22 cellular contexts compared by ENCODE assay signal in the genomic region with DNA sequence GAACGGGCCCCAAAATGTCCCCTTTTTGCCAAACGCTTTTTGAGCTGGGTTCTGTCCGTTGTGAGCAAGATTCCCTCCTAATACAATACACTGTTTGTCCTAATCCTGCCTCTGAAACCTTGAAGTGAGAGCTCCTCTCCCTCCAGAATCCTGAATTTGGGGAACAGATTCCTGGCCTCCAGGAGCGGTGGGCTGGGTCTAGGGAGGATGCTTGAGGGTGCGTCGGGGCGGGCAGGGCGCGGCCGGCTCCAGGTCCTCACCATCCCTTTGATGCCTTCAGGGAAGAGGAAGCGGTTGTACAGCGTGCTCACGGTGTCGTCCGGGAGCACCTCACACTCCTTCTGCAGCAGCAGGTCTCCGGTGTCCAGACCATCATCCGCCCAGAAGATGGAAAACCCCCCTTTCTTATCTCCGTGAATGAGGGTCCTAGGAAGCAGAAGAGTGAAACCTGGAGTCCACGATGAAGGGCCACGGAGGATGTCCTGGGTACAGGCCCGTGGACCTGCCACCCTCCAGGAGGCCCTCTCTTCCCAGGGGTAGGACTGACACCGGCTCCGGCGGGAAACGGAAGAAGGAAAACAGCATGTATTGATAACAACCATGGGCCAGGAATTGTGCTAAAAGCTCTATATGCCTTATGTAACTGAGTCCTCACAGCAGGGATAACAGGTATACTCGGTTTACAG. TPM values are rescaled to one million over a fixed set of nuclear protein-coding genes. Genes with fewer than 3 reads are reported as not detected.
A peak's percentile ranks its signal among the peaks of the same experiment; 100 is the strongest.
DNase-seq lines count a peak whose midpoint lies in the region; ATAC-seq, FAIRE-seq and TF ChIP-seq lines count a peak whose summit lies in the region.
"Had no signal": no experiment of that assay in that cellular context is flagged by ENCODE, and none has a peak within 500 bp of the region (broad histone marks: within the 10 kb centered on the region; RNA-seq: fewer than 3 reads in every experiment).

No MANE protein-coding gene starts in this region.

- TF ChIP-seq EP300 in esophagus muscularis mucosa (IDR thresholded peaks at IDR 0.05) = no peak

- H3K36me3 ChIP-seq in esophagus muscularis mucosa (peaks cover 0 to 45% (median 24%) of the 10 kb centered on the region in 4 donors), osteoblast (ENCODE audit: insufficient read depth, low read length) (no peaks in the 10 kb centered on the region), thyroid gland (no peaks in the 10 kb centered on the region)
- H3K36me3 ChIP-seq: BE2C had no signal

- WGBS in esophagus muscularis mucosa = 95% methylated on average over 26 of the region's 26 CpGs
- 95 to 96% methylated on average over 26 of the region's 26 CpGs for WGBS in thyroid gland, 2 donors

- intact Hi-C loops in esophagus muscularis mucosa (cut with DNase I) (no loop called here), thyroid gland (cut with DNase I) (no loop called here)

- H3K27ac ChIP-seq in esophagus muscularis mucosa (replicated peaks in 1 of 4) (no peak overlapping the region), osteoblast (ENCODE audit: low read depth, low read length) (no peak overlapping the region), thyroid gland (no peak overlapping the region)
- H3K27ac ChIP-seq: A549, SK-N-MC had no signal

- H3K4me1 ChIP-seq in esophagus muscularis mucosa (no peaks in the 10 kb centered on the region), osteoblast (ENCODE audit: insufficient read depth, low read length) (no peaks in the 10 kb centered on the region), thyroid gland (no peaks in the 10 kb centered on the region)
- H3K4me1 ChIP-seq: A549, BE2C had no signal

- FAIRE-seq in urothelium cell line (lab: Jason Lieb, UNC) = no peak
- FAIRE-seq: A549, HTR-8/SVneo, RCC 7860 had no signal

- DNase-seq in activated CD8-positive, alpha-beta memory T cell treated with anti-CD3 and anti-CD28 coated beads, Interleukin-2, amount 50 U/mL, for 48 hours = peak; percentile 26
- DNase-seq in activated CD8-positive, alpha-beta memory T cell treated with anti-CD3 and anti-CD28 coated beads for 24 hours = no peak
- peak; percentile 68 for DNase-seq in esophagus muscularis mucosa (ENCODE audit: extremely low spot score)
- peak; percentile 26 for DNase-seq in osteoblast (ENCODE audit: insufficient read length, low spot score, missing footprints)
- peak; percentile 3 for DNase-seq in urothelium cell line (ENCODE audit: low spot score)
- DNase-seq in thyroid gland = no peak
- no peak for DNase-seq in stimulated activated CD4-positive, alpha-beta T cell treated with anti-CD3 and anti-CD28 coated beads, Interleukin-1b, Interleukin-23, amount 100 ng/mL, for 48 hours
- DNase-seq: DMS79 treated with DMSO at 0.1 percent for 48 hours, GF-D8, H9, KBM-7, NCI-H2029, NCI-H774, SIG-M5 had no signal

- no peak for TF ChIP-seq CTCF in esophagus muscularis mucosa (IDR thresholded peaks at IDR 0.05)
- no peak for TF ChIP-seq CTCF in osteoblast (IDR thresholded peaks at IDR 0.05; ENCODE audit: extremely low read depth, low read depth, low read length)
- no peak for TF ChIP-seq CTCF in thyroid gland (IDR thresholded peaks at IDR 0.05)

- H3K27me3 ChIP-seq in esophagus muscularis mucosa (no peaks in the 10 kb centered on the region), osteoblast (ENCODE audit: insufficient read depth, low read length) (peaks cover 12% of the 10 kb centered on the region), thyroid gland (no peaks in the 10 kb centered on the region)
- H3K27me3 ChIP-seq: BE2C had no signal

- no peak for ATAC-seq in HG02970 (IDR thresholded peaks at IDR 0.05; ENCODE audit: low FRiP score, unreplicated experiment)
- ATAC-seq: GM23338 had no signal

- H3K9me3 ChIP-seq in esophagus muscularis mucosa = no peaks in the 10 kb centered on the region
- H3K9me3 ChIP-seq in osteoblast (ENCODE audit: low read depth, low read length) = no peaks in the 10 kb centered on the region
- no peaks in the 10 kb centered on the region for H3K9me3 ChIP-seq in thyroid gland
- H3K9me3 ChIP-seq: A549, BE2C had no signal

- no peaks in the 10 kb centered on the region for H4K20me1 ChIP-seq in osteoblast (ENCODE audit: insufficient read depth, low read length)

- no peak overlapping the region for H2AFZ ChIP-seq in osteoblast (ENCODE audit: low read length)
- H2AFZ ChIP-seq: GM23338 had no signal

- TF ChIP-seq POLR2A in esophagus muscularis mucosa (IDR thresholded peaks at IDR 0.05; ENCODE audit: low read depth) (no peak), thyroid gland (IDR thresholded peaks at IDR 0.05) (no peak)

- H3K4me2 ChIP-seq in osteoblast (ENCODE audit: insufficient read depth, low read length) = no peak overlapping the region
- H3K4me2 ChIP-seq: A549, GM23338 had no signal

- no peaks in the 10 kb centered on the region for H3K79me2 ChIP-seq in osteoblast (ENCODE audit: insufficient read depth, low read length)

- H3K4me3 ChIP-seq in esophagus muscularis mucosa (no peak overlapping the region), osteoblast (ENCODE audit: insufficient read depth, low read length) (no peak overlapping the region), thyroid gland (replicated peaks in 1 of 3) (no peak overlapping the region)
- H3K4me3 ChIP-seq: A549, GM23338, SK-N-MC had no signal

RNA-seq across cellular contexts. Expression of a gene that starts 23.2 kb away (rescaled TPM):
- total RNA-seq in esophagus muscularis mucosa = 10 to 100 TPM; 19.2 to 39.9 (median 25.9) TPM
- total RNA-seq in osteoblast = under 0.01 TPM in 1 of 2 replicates, not detected in the other
- 10 to 100 TPM in 1 of 4 donors, 1 to 10 TPM in 3; 2.1 to 12.1 (median 6.1) TPM for total RNA-seq in thyroid gland
- total RNA-seq: CD8-positive, alpha-beta memory T cell had no signal

Comparison
In these comparisons a context has a peak if more than half of its experiments do, and no peak if none do; other contexts are left out.
1. DNase-seq: peak in activated CD8-positive, alpha-beta memory T cell treated with anti-CD3 and anti-CD28 coated beads, Interleukin-2, amount 50 U/mL, for 48 hours (single experiment), esophagus muscularis mucosa (single experiment), osteoblast (single experiment) and urothelium cell line (single experiment); none in activated CD8-positive, alpha-beta memory T cell treated with anti-CD3 and anti-CD28 coated beads for 24 hours (single experiment), thyroid gland (0 of 2) and stimulated activated CD4-positive, alpha-beta T cell treated with anti-CD3 and anti-CD28 coated beads, Interleukin-1b, Interleukin-23, amount 100 ng/mL, for 48 hours (single experiment).